19 cellular contexts compared by ENCODE assay signal in the genomic region with DNA sequence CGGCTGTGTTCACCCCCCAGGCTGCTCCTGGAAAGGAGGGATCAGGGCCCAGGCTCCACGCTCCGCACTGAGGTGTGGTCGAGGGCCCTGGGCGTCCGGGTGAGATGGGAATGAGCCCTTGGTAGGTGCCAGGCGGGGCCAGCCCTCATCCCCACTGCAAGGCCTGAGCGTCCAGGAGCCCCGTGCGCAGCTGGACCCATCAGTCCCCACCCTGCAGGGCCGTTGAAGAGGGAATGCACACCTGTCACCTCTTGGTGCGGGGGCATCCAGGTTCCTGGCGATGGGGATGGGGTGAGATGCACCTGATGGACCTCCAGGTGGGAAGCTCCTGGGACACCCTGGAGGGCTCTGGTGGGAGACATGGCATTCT.
A peak's percentile ranks its signal among the peaks of the same experiment; 100 is the strongest.
DNase-seq lines count a peak whose midpoint lies in the region; ATAC-seq, FAIRE-seq and TF ChIP-seq lines count a peak whose summit lies in the region.
"Had no signal": no experiment of that assay in that cellular context is flagged by ENCODE, and none has a peak within 500 bp of the region (broad histone marks: within the 10 kb centered on the region; RNA-seq: fewer than 3 reads in every experiment).

No MANE protein-coding gene starts in this region.

- no peaks in the 10 kb centered on the region for H3K27me3 ChIP-seq in left lung
- peaks cover 12% of the 10 kb centered on the region for H3K27me3 ChIP-seq in suprapubic skin

- CTCF ChIA-PET in activated CD8-positive, alpha-beta memory T cell treated with anti-CD3 and anti-CD28 coated beads, Interleukin-2, amount 10 ng/mL, durations not matched to agents 7 days and 5 days (lab: Charles Lee): interaction anchor here (1.2 to 1.5 kb wide), 2 partner anchors 15 to 96 kb away, joined by 3 read pairs; no protein-coding TSS in a partner anchor

- H3K27ac Mint-ChIP-seq in activated CD8-positive, alpha-beta memory T cell treated with anti-CD3 and anti-CD28 coated beads, Interleukin-2, amount 10 ng/mL, durations not matched to agents 7 days and 5 days: no peak overlapping the region
- H3K27ac Mint-ChIP-seq: CD4-positive, alpha-beta memory T cell had no signal

- no peak overlapping the region for H3K4me3 Mint-ChIP-seq in activated T-cell treated with anti-CD3 and anti-CD28 coated beads, Interleukin-2, amount 50 U/mL, for 4 hours
- H3K4me3 Mint-ChIP-seq in activated CD8-positive, alpha-beta memory T cell treated with anti-CD3 and anti-CD28 coated beads, Interleukin-2, amount 10 ng/mL, durations not matched to agents 7 days and 5 days: no peak overlapping the region
- H3K4me3 Mint-ChIP-seq: CD4-positive, alpha-beta memory T cell had no signal

- peak; percentile 2 for DNase-seq in activated T-cell treated with anti-CD3 and anti-CD28 coated beads, Interleukin-2, amount 50 U/mL, for 4 hours
- no peak for DNase-seq in activated T-cell treated with anti-CD3 and anti-CD28 coated beads, Interleukin-2, amount 50 U/mL, for 1 hour
- peak; percentile 31 for DNase-seq in activated CD8-positive, alpha-beta memory T cell treated with anti-CD3 and anti-CD28 coated beads, Interleukin-2, amount 10 ng/mL, durations not matched to agents 7 days and 5 days
- peak; percentile 24 to 74 for DNase-seq in left lung
- peak; percentile 49 to 74 for DNase-seq in suprapubic skin (ENCODE audit: low spot score in 2 of 2)
- no peak for DNase-seq in GM12892 (ENCODE audit: insufficient read length)
- no peak for DNase-seq in COR-L47 (lab: John Stamatoyannopoulos, UW)
- DNase-seq: activated CD4-positive, alpha-beta T cell treated with anti-CD3 and anti-CD28 coated beads, Interleukin-2, amount 50 U/mL, for 1 hour; anterior cingulate cortex; CD4-positive, alpha-beta memory T cell; DND-41; HCEC 1CT; Kasumi-1; NCI-H1105; NCI-H2107; NCI-H526; PC-3 had no signal

- intact Hi-C loops in left lung (cut with DNase I): no loop called here

- FAIRE-seq in GM12892 (lab: Jason Lieb, UNC): no peak

- TF ChIP-seq EP300 in suprapubic skin (IDR thresholded peaks at IDR 0.05): no peak

- TF ChIP-seq CTCF in left lung (IDR thresholded peaks at IDR 0.05): no peak
- TF ChIP-seq CTCF in suprapubic skin (IDR thresholded peaks at IDR 0.05): no peak

- WGBS in suprapubic skin: 83% methylated on average over 8 of the region's 13 CpGs

- H3K36me3 ChIP-seq in left lung: no peaks in the 10 kb centered on the region
- no peaks in the 10 kb centered on the region for H3K36me3 ChIP-seq in suprapubic skin

- no peaks in the 10 kb centered on the region for H3K9me3 ChIP-seq in left lung
- no peaks in the 10 kb centered on the region for H3K9me3 ChIP-seq in suprapubic skin

- no peaks in the 10 kb centered on the region for H3K4me1 Mint-ChIP-seq in activated T-cell treated with anti-CD3 and anti-CD28 coated beads, Interleukin-2, amount 50 U/mL, for 4 hours (ENCODE audit: low read depth)
- H3K4me1 Mint-ChIP-seq in activated CD8-positive, alpha-beta memory T cell treated with anti-CD3 and anti-CD28 coated beads, Interleukin-2, amount 10 ng/mL, durations not matched to agents 7 days and 5 days: no peaks in the 10 kb centered on the region
- H3K4me1 Mint-ChIP-seq: CD4-positive, alpha-beta memory T cell had no signal

- no peaks in the 10 kb centered on the region for H3K9me3 Mint-ChIP-seq in activated T-cell treated with anti-CD3 and anti-CD28 coated beads, Interleukin-2, amount 50 U/mL, for 4 hours
- no peaks in the 10 kb centered on the region for H3K9me3 Mint-ChIP-seq in activated CD8-positive, alpha-beta memory T cell treated with anti-CD3 and anti-CD28 coated beads, Interleukin-2, amount 10 ng/mL, durations not matched to agents 7 days and 5 days (ENCODE audit: low read depth)
- H3K9me3 Mint-ChIP-seq: CD4-positive, alpha-beta memory T cell had no signal

- H3K36me3 Mint-ChIP-seq in activated T-cell treated with anti-CD3 and anti-CD28 coated beads, Interleukin-2, amount 50 U/mL, for 4 hours (ENCODE audit: insufficient read depth): no peaks in the 10 kb centered on the region
- no peaks in the 10 kb centered on the region for H3K36me3 Mint-ChIP-seq in activated CD8-positive, alpha-beta memory T cell treated with anti-CD3 and anti-CD28 coated beads, Interleukin-2, amount 10 ng/mL, durations not matched to agents 7 days and 5 days

- H3K4me1 ChIP-seq in left lung: peaks cover 0 to 3% of the 10 kb centered on the region in 2 donors
- no peaks in the 10 kb centered on the region for H3K4me1 ChIP-seq in suprapubic skin
- H3K4me1 ChIP-seq: parathyroid adenoma had no signal

- no peak for ATAC-seq in activated T-cell treated with anti-CD3 and anti-CD28 coated beads, Interleukin-2, amount 50 U/mL, for 4 hours
- ATAC-seq in activated CD8-positive, alpha-beta memory T cell treated with anti-CD3 and anti-CD28 coated beads, Interleukin-2, amount 10 ng/mL, durations not matched to agents 7 days and 5 days: no peak
- no peak for ATAC-seq in left lung
- no peak for ATAC-seq in HG03108 (IDR thresholded peaks at IDR 0.05; ENCODE audit: unreplicated experiment)
- ATAC-seq: PC-3 had no signal

- H3K4me3 ChIP-seq in left lung: no peak overlapping the region
- no peak overlapping the region for H3K4me3 ChIP-seq in suprapubic skin

- H3K27ac ChIP-seq in left lung: no peak overlapping the region
- H3K27ac ChIP-seq in suprapubic skin: no peak overlapping the region
- H3K27ac ChIP-seq: parathyroid adenoma had no signal

- no peaks in the 10 kb centered on the region for H3K27me3 Mint-ChIP-seq in activated T-cell treated with anti-CD3 and anti-CD28 coated beads, Interleukin-2, amount 50 U/mL, for 4 hours (ENCODE audit: low read depth)
- no peaks in the 10 kb centered on the region for H3K27me3 Mint-ChIP-seq in activated CD8-positive, alpha-beta memory T cell treated with anti-CD3 and anti-CD28 coated beads, Interleukin-2, amount 10 ng/mL, durations not matched to agents 7 days and 5 days
- H3K27me3 Mint-ChIP-seq: CD4-positive, alpha-beta memory T cell had no signal

- TF ChIP-seq POLR2A in suprapubic skin (IDR thresholded peaks at IDR 0.05): no peak
- no peak for TF ChIP-seq POLR2A in GM12892 (IDR thresholded peaks at IDR 0.05; ENCODE audit: low read depth, low read length)

Comparison
In these comparisons a context has a peak if more than half of its experiments do, and no peak if none do; other contexts are left out.
1. DNase-seq: peak in activated T-cell treated with anti-CD3 and anti-CD28 coated beads, Interleukin-2, amount 50 U/mL, for 4 hours (single experiment), activated CD8-positive, alpha-beta memory T cell treated with anti-CD3 and anti-CD28 coated beads, Interleukin-2, amount 10 ng/mL, durations not matched to agents 7 days and 5 days (single experiment), left lung (2 of 2) and suprapubic skin (2 of 2); none in activated T-cell treated with anti-CD3 and anti-CD28 coated beads, Interleukin-2, amount 50 U/mL, for 1 hour (single experiment), GM12892 (single experiment) and COR-L47 (single experiment).